In the genomic region with DNA sequence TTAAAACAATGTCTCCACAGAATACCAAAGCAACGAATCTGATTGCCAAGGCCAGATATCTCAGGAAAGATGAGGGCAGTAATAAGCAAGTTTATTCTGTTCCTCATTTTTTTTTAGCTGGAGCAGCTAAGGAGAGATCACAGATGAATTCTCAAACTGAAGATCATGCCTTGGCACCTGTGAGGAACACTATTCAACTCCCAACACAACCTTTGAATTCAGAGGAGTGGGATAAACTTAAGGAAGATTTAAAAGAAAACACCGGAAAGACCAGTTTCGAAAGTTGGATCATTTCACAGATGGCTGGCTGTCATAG, we compare ENCODE assay signal across 7 cellular contexts. TPM values are rescaled to one million over a fixed set of nuclear protein-coding genes. Genes with fewer than 3 reads are reported as not detected.
A peak's percentile ranks its signal among the peaks of the same experiment; 100 is the strongest.
DNase-seq lines count a peak whose midpoint lies in the region; ATAC-seq and TF ChIP-seq lines count a peak whose summit lies in the region.

No MANE protein-coding gene starts in this region.

- H2AFZ ChIP-seq in smooth muscle cell (ENCODE audit: low read depth), result peak overlapping the region; percentile 88

- H3K36me3 ChIP-seq in smooth muscle cell (ENCODE audit: low read depth), result no peaks in the 10 kb centered on the region

- DNase-seq in HFF-Myc (ENCODE audit: extremely low read depth, low read depth) (no peak), right cardiac atrium (no peak), smooth muscle cell (lab: John Stamatoyannopoulos, UW; ENCODE audit: unreplicated experiment) (no peak), epidermal melanocyte (ENCODE audit: insufficient read length, low spot score) (no peak), erythroblast (lab: John Stamatoyannopoulos, UW) (no peak), ACHN (no peak)

- H3K27me3 ChIP-seq in right cardiac atrium (ENCODE audit: control insufficient read depth, insufficient read depth) (no peaks in the 10 kb centered on the region), smooth muscle cell (ENCODE audit: low read depth) (no peaks in the 10 kb centered on the region)

- H3K9ac ChIP-seq in smooth muscle cell (ENCODE audit: low read depth), result peak overlapping the region; percentile 91

- intact Hi-C loops in right cardiac atrium (cut with DNase I), result loop anchor here in 1 of 4 donors (10.0 kb wide), 1 partner anchor 291 kb away; no protein-coding TSS in a partner anchor

- ATAC-seq in right cardiac atrium, result no peak

- TF ChIP-seq CTCF in HFF-Myc (IDR thresholded peaks at IDR 0.05; ENCODE audit: low read depth, low read length, missing control alignments), result no peak
- no peak for TF ChIP-seq CTCF in WI38 (IDR thresholded peaks at IDR 0.05; ENCODE audit: low read depth, low read length)
- no peak for TF ChIP-seq CTCF in smooth muscle cell (IDR thresholded peaks at IDR 0.05; ENCODE audit: borderline replicate concordance, insufficient read depth, poor library complexity, severe bottlenecking)

- peaks cover 24% of the 10 kb centered on the region for H3K79me2 ChIP-seq in smooth muscle cell (ENCODE audit: low read depth)

- WGBS in right cardiac atrium, result 55% methylated on average over 3 of the region's 3 CpGs
- WGBS in smooth muscle cell (ENCODE audit: low lambda C conversion rate), result 56% methylated on average over 3 of the region's 3 CpGs

- no peak overlapping the region for H3K27ac ChIP-seq in right cardiac atrium (ENCODE audit: low read length)
- H3K27ac ChIP-seq in smooth muscle cell (ENCODE audit: low read depth), result peak overlapping the region; percentile 93

- H3F3A ChIP-seq in smooth muscle cell (ENCODE audit: low read depth), result no peaks in the 10 kb centered on the region

- H3K4me3 ChIP-seq in HFF-Myc (replicated peaks; ENCODE audit: low read depth, low read length) (peak overlapping the region; percentile 90), WI38 (ENCODE audit: low read depth, low read length) (peak overlapping the region; percentile 68), right cardiac atrium (ENCODE audit: low read length) (peak overlapping the region; percentile 92), smooth muscle cell (peak overlapping the region; percentile 68)

- H3K4me2 ChIP-seq in smooth muscle cell, result peak overlapping the region; percentile 85

- no peaks in the 10 kb centered on the region for H3K4me1 ChIP-seq in right cardiac atrium (ENCODE audit: control insufficient read depth, insufficient read depth, low read length)
- H3K4me1 ChIP-seq in smooth muscle cell (ENCODE audit: low read depth), result peaks cover 15% of the 10 kb centered on the region

- no peaks in the 10 kb centered on the region for H4K20me1 ChIP-seq in smooth muscle cell (ENCODE audit: low read depth)

- TF ChIP-seq POLR2A in erythroblast (IDR thresholded peaks at IDR 0.05; ENCODE audit: low read length), result no peak

- in situ Hi-C loops in ACHN (cut with HindIII; ENCODE audit: low pct_ligation_motif_present, low pct_unique_long_range_greater_than_20kb, low sequenced_read_pairs), result no loop called here

- H3K9me3 ChIP-seq in right cardiac atrium (ENCODE audit: control insufficient read depth, low read length), result no peaks in the 10 kb centered on the region
- no peaks in the 10 kb centered on the region for H3K9me3 ChIP-seq in smooth muscle cell (replicated peaks; ENCODE audit: low read depth)

RNA-seq across cellular contexts. Expression of gene PRORP, which starts 1.0 kb away (rescaled TPM):
- 10 to 100 TPM; 13.8 to 19.6 (median 17.9) TPM for total RNA-seq in right cardiac atrium
- 14.0 TPM for polyA plus RNA-seq in right cardiac atrium
- 29.1 and 31.3 TPM in 2 replicates for total RNA-seq in smooth muscle cell
- 17.6 and 21.1 TPM in 2 replicates for polyA plus RNA-seq in smooth muscle cell

RNA-seq across cellular contexts. Expression of gene PPP2R3C, which starts 1.6 kb away (rescaled TPM):
- total RNA-seq in right cardiac atrium (10 to 100 TPM; 22.6 to 29.5 (median 28.3) TPM), smooth muscle cell (35.6 and 36.3 TPM in 2 replicates)
- polyA plus RNA-seq in right cardiac atrium (23.1 TPM), smooth muscle cell (32.3 and 38.4 TPM in 2 replicates)
